ENCODE assay signal across 8 cellular contexts in genomic region chr15:41465822-41466421, GRCh38. TPM values are rescaled to one million over a fixed set of nuclear protein-coding genes. Genes with fewer than 3 reads are reported as not detected.
A peak's percentile ranks its signal among the peaks of the same experiment; 100 is the strongest.
DNase-seq lines count a peak whose midpoint lies in the region; ATAC-seq and TF ChIP-seq lines count a peak whose summit lies in the region.

No MANE protein-coding gene starts in this region.

- H3K9me3 Mint-ChIP-seq in T-cell = no peaks in the 10 kb centered on the region

- peaks cover 50% of the 10 kb centered on the region for H3K36me3 Mint-ChIP-seq in T-cell

- peak; percentile 99 for TF ChIP-seq CTCF in fibroblast of villous mesenchyme (IDR thresholded peaks at IDR 0.05; ENCODE audit: insufficient read depth, low read depth, low read length)

- CTCF ChIA-PET in T-cell (lab: Charles Lee) = interaction anchor here (0.5 to 2.3 kb wide), 12 partner anchors 12 to 788 kb away, joined by 3 to 9 read pairs (median 4); no protein-coding TSS in a partner anchor

- H3K4me3 ChIP-seq in fibroblast of villous mesenchyme (ENCODE audit: low read depth, low read length) (no peak overlapping the region), skeletal muscle cell (ENCODE audit: low read depth, low read length) (no peak overlapping the region)

- peak overlapping the region in 1 of 2 donors; percentile 46 for H3K27ac Mint-ChIP-seq in T-cell

- in situ Hi-C loops in KBM-7 (cut with MboI; ENCODE audit: low pct_unique_long_range_greater_than_20kb, low sequenced_read_pairs) = no loop called here

- H3K27me3 Mint-ChIP-seq in T-cell = no peaks in the 10 kb centered on the region

- H3K4me1 Mint-ChIP-seq in T-cell = peaks cover 0 to 8% (median 0%) of the 10 kb centered on the region in 3 donors

- peak; percentile 5 for DNase-seq in activated effector memory CD4-positive, alpha-beta T cell treated with anti-CD3 and anti-CD28 coated beads, Interleukin-2, amount 50 U/mL, for 16 hours
- DNase-seq in activated effector memory CD4-positive, alpha-beta T cell treated with Interleukin-2 at 50 U/mL for 16 hours = no peak
- DNase-seq in KBM-7 (peak; percentile 78), T-cell (peak in 5 of 34 experiments; percentile 4 to 34 (median 9)), fibroblast of villous mesenchyme (ENCODE audit: low read depth) (peak; percentile 74), skeletal muscle cell (ENCODE audit: low read depth) (peak; percentile 36), NCI-H187 treated with DMSO at 0.1 percent for 48 hours (lab: John Stamatoyannopoulos, UW) (no peak), anterior cingulate cortex (lab: John Stamatoyannopoulos, UW) (no peak)

- no peak overlapping the region for H3K4me3 Mint-ChIP-seq in T-cell

- POLR2A ChIA-PET in T-cell (lab: Charles Lee) = interaction anchor here in 1 of 2 donors (0.6 kb wide), 1 partner anchor 14 kb away, joined by 3 read pairs; no protein-coding TSS in a partner anchor

- peak; percentile 45 to 57 (median 48) for ATAC-seq in T-cell (replicated peaks in 1 of 4)

RNA-seq across cellular contexts. Expression of gene ITPKA, which starts 27.8 kb away (rescaled TPM):
- total RNA-seq in T-cell = under 1 TPM in 1 of 5 donors, not detected in 4; 0.38 TPM
- total RNA-seq in fibroblast of villous mesenchyme = 0.86 and 1.6 TPM in 2 replicates

RNA-seq across cellular contexts. Expression of gene LTK, which starts 47.7 kb away (rescaled TPM):
- total RNA-seq in T-cell (10 to 100 TPM in 1 of 5 donors, 1 to 10 TPM in 4; 2.0 to 14.3 (median 6.8) TPM), fibroblast of villous mesenchyme (0.86 and 1.6 TPM in 2 replicates)

RNA-seq across cellular contexts. Expression of gene RTF1, which starts 49.0 kb away (rescaled TPM):
- 10 to 100 TPM; 30.6 to 45.9 (median 37.5) TPM for total RNA-seq in T-cell
- total RNA-seq in fibroblast of villous mesenchyme = 30.0 and 37.1 TPM in 2 replicates

Comparison
In these comparisons a context has a peak if more than half of its experiments do, and no peak if none do; other contexts are left out.
1. DNase-seq: peak in activated effector memory CD4-positive, alpha-beta T cell treated with anti-CD3 and anti-CD28 coated beads, Interleukin-2, amount 50 U/mL, for 16 hours (single experiment), KBM-7 (single experiment), fibroblast of villous mesenchyme (single experiment) and skeletal muscle cell (single experiment); none in activated effector memory CD4-positive, alpha-beta T cell treated with Interleukin-2 at 50 U/mL for 16 hours (single experiment), NCI-H187 treated with DMSO at 0.1 percent for 48 hours (single experiment) and anterior cingulate cortex (0 of 58).